Comparison of ENCODE assay signal across 26 cellular contexts in genomic region chr17:34566873-34567272, GRCh38. TPM values are rescaled to one million over a fixed set of nuclear protein-coding genes. Genes with fewer than 3 reads are reported as not detected.
DNase-seq lines count a peak whose midpoint lies in the region; ATAC-seq and TF ChIP-seq lines count a peak whose summit lies in the region.
"Had no signal": no experiment of that assay in that cellular context is flagged by ENCODE, and none has a peak within 500 bp of the region (broad histone marks: within the 10 kb centered on the region; RNA-seq: fewer than 3 reads in every experiment).

No MANE protein-coding gene starts in this region.

- TF ChIP-seq POLR2A in IMR-90 (IDR thresholded peaks at IDR 0.05; ENCODE audit: low read depth, low read length): no peak

- TF ChIP-seq RAD21 in IMR-90 (IDR thresholded peaks at IDR 0.05; ENCODE audit: low read length): no peak

- no TSS peak for BruUV-seq in IMR-90 (replicated peaks; lab: Mats Ljungman, UMichigan)

- no peak overlapping the region for H3K56ac ChIP-seq in IMR-90 (ENCODE audit: extremely low read depth, insufficient read depth, low read length)

- H2BK20ac ChIP-seq in IMR-90 (ENCODE audit: low read depth, low read length): no peak overlapping the region

- DNase-seq in IMR-90: no peak
- no peak for DNase-seq in neuronal stem cell (ENCODE audit: low spot score)
- peak; percentile 29 for DNase-seq in superior temporal gyrus (ENCODE audit: extremely low spot score)
- DNase-seq in stimulated activated naive CD4-positive, alpha-beta T cell (lab: John Stamatoyannopoulos, UW): no peak
- DNase-seq: 8988T; ACHN; BE2C; C1 segment of cervical spinal cord; CD4-positive, alpha-beta memory T cell; CD4-positive, CD25-positive, alpha-beta regulatory T cell; CD8-positive, alpha-beta memory T cell; COR-L47; DMS 273 treated with DMSO at 0.1 percent for 48 hours; DMS153; DMS53; DMS79; DND-41; EL; GDM1 had no signal

- CTCF ChIA-PET in IMR-90 (lab: Yijun Ruan, JAX): no interaction called here

- H3K27ac ChIP-seq in IMR-90 (ENCODE audit: insufficient read depth, low read length): no peak overlapping the region
- H3K27ac ChIP-seq in neuronal stem cell (replicated peaks; ENCODE audit: low read length): no peak overlapping the region
- H3K27ac ChIP-seq: BLaER1 had no signal

- H2AK9ac ChIP-seq in IMR-90 (replicated peaks; ENCODE audit: low read depth, low read length, poor library complexity): peak overlapping the region; percentile 28

- H2BK15ac ChIP-seq in IMR-90 (ENCODE audit: low read depth, low read length) (no peak overlapping the region), neuronal stem cell (ENCODE audit: low read length) (no peak overlapping the region)

- H2AK5ac ChIP-seq in IMR-90 (ENCODE audit: low read depth, low read length) (no peak overlapping the region), neuronal stem cell (ENCODE audit: low read depth, low read length) (no peak overlapping the region)

- POLR2A ChIA-PET in IMR-90 (lab: Charles Lee; ENCODE audit: unreplicated experiment): no interaction called here

- no peak overlapping the region for H3K9ac ChIP-seq in IMR-90 (ENCODE audit: low read depth, low read length)
- H3K9ac ChIP-seq in neuronal stem cell (ENCODE audit: low read depth, low read length, poor library complexity): no peak overlapping the region
- H3K9ac ChIP-seq: BLaER1 had no signal

- H3K79me1 ChIP-seq in IMR-90 (ENCODE audit: low read depth in 1 of 2, low read length in 2 of 2) (no peaks in the 10 kb centered on the region), neuronal stem cell (ENCODE audit: low read depth, low read length) (no peaks in the 10 kb centered on the region)

- H3K4me3 ChIP-seq in IMR-90 (ENCODE audit: insufficient read depth, low read depth, low read length) (no peak overlapping the region), neuronal stem cell (ENCODE audit: low read length in 2 of 2) (no peak overlapping the region)
- H3K4me3 ChIP-seq: BLaER1, GM12878 had no signal

- H3K4ac ChIP-seq in IMR-90 (ENCODE audit: low read depth, low read length) (no peak overlapping the region), neuronal stem cell (ENCODE audit: low read length) (no peak overlapping the region)

- no peak overlapping the region for H2BK12ac ChIP-seq in neuronal stem cell (ENCODE audit: low read length)

- H2BK5ac ChIP-seq in IMR-90 (ENCODE audit: low read depth, low read length, poor library complexity, severe bottlenecking): no peak overlapping the region
- H2BK5ac ChIP-seq in neuronal stem cell (ENCODE audit: low read length): no peak overlapping the region

- no peak overlapping the region for H3K4me2 ChIP-seq in IMR-90 (ENCODE audit: low read depth, low read length)
- no peak overlapping the region for H3K4me2 ChIP-seq in neuronal stem cell (ENCODE audit: insufficient read depth, low read length, poor library complexity, severe bottlenecking)
- H3K4me2 ChIP-seq: BLaER1 had no signal

- WGBS in IMR-90 (ENCODE audit: extremely low coverage in 2 of 2, insufficient read length in 1 of 2), 2 experiments: no CpG with 5 or more reads among the region's 2 CpGs
- WGBS in neuronal stem cell (ENCODE audit: extremely low coverage in 2 of 2, insufficient read length in 2 of 2, insufficient replicate concordance in 1 of 2), 2 donors: no CpG with 5 or more reads among the region's 2 CpGs

- H3K27me3 ChIP-seq in IMR-90 (ENCODE audit: control insufficient read depth, insufficient read depth, low read length) (no peaks in the 10 kb centered on the region; the same call in 1 of the 2 replicates), neuronal stem cell (ENCODE audit: control insufficient read depth in 3 of 3, insufficient read depth in 3 of 3, low read depth in 1 of 3, low read length in 3 of 3) (peaks cover 0 to 7% (median 0%) of the 10 kb centered on the region in 3 experiments)
- H3K27me3 ChIP-seq: BE2C, BLaER1 had no signal

- no peaks in the 10 kb centered on the region for H3K9me3 ChIP-seq in IMR-90 (ENCODE audit: control insufficient read depth, insufficient read depth, low read length)
- H3K9me3 ChIP-seq in neuronal stem cell (replicated peaks in 1 of 2; ENCODE audit: control insufficient read depth in 2 of 2, insufficient read depth in 1 of 2, low read depth in 1 of 2, low read length in 2 of 2): no peaks in the 10 kb centered on the region
- H3K9me3 ChIP-seq: BE2C, BLaER1 had no signal

- H4K91ac ChIP-seq in IMR-90 (ENCODE audit: insufficient read depth, low read depth, low read length) (no peak overlapping the region), neuronal stem cell (ENCODE audit: low read depth, low read length, poor library complexity) (no peak overlapping the region)

- TF ChIP-seq CTCF in IMR-90 (conservative IDR thresholded peaks at IDR 0.05; ENCODE audit: low read depth, low read length): no peak

- H4K8ac ChIP-seq in IMR-90 (ENCODE audit: low read depth in 2 of 2, low read length in 2 of 2) (no peak overlapping the region), neuronal stem cell (ENCODE audit: low read depth, low read length) (no peak overlapping the region)

- no peak overlapping the region for H3K18ac ChIP-seq in IMR-90 (ENCODE audit: low read depth, low read length)
- H3K18ac ChIP-seq in neuronal stem cell (ENCODE audit: low read length): peak overlapping the region; percentile 66

- H2AFZ ChIP-seq in IMR-90 (replicated peaks; ENCODE audit: low read length, poor library complexity) (no peak overlapping the region), neuronal stem cell (ENCODE audit: low read length) (no peak overlapping the region)

- no peaks in the 10 kb centered on the region for H4K20me1 ChIP-seq in IMR-90 (ENCODE audit: insufficient read depth, low read length)
- H4K20me1 ChIP-seq: BLaER1 had no signal

- no peaks in the 10 kb centered on the region for H3K36me3 ChIP-seq in IMR-90 (ENCODE audit: control insufficient read depth, insufficient read depth, low read length)
- no peaks in the 10 kb centered on the region for H3K36me3 ChIP-seq in neuronal stem cell (replicated peaks in 1 of 2; ENCODE audit: control insufficient read depth in 2 of 2, insufficient read depth in 2 of 2, low read length in 2 of 2)
- H3K36me3 ChIP-seq: BE2C, BLaER1 had no signal

- dilution Hi-C loops in IMR-90 (cut with HindIII; ENCODE audit: low sequenced_read_pairs, unreplicated experiment): no loop called here

- H3K23ac ChIP-seq in IMR-90 (ENCODE audit: low read depth, low read length) (no peak overlapping the region), neuronal stem cell (ENCODE audit: low read depth, low read length, poor library complexity) (no peak overlapping the region)

- intact Hi-C loops in IMR-90 (cut with micrococcal nuclease): no loop called here

- no peak overlapping the region for H4K5ac ChIP-seq in IMR-90 (ENCODE audit: low read depth, low read length)

- H2BK120ac ChIP-seq in IMR-90 (ENCODE audit: low read depth, low read length): no peak overlapping the region
- H2BK120ac ChIP-seq in neuronal stem cell (ENCODE audit: low read depth, low read length): no peak overlapping the region

- in situ Hi-C loops in IMR-90 (cut with MboI; ENCODE audit: low sequenced_read_pairs): no loop called here

- H3K14ac ChIP-seq in IMR-90 (replicated peaks; ENCODE audit: low read depth, low read length) (no peak overlapping the region), neuronal stem cell (ENCODE audit: low read length) (no peak overlapping the region)

- H3K4me1 ChIP-seq in IMR-90 (ENCODE audit: control insufficient read depth, insufficient read depth, low read length) (no peaks in the 10 kb centered on the region), neuronal stem cell (ENCODE audit: control insufficient read depth in 2 of 2, insufficient read depth in 1 of 2, low read depth in 1 of 2, low read length in 2 of 2) (peaks cover 0 to 12% of the 10 kb centered on the region in 2 donors)
- H3K4me1 ChIP-seq: BLaER1 had no signal

- ATAC-seq in IMR-90 (ENCODE audit: low read depth): no peak
- ATAC-seq in HG03460 (IDR thresholded peaks at IDR 0.05; ENCODE audit: unreplicated experiment): no peak
- ATAC-seq: GM12878 had no signal

- no peaks in the 10 kb centered on the region for H3K9me1 ChIP-seq in IMR-90 (ENCODE audit: insufficient read depth, low read length)

TF ChIP-seq in IMR-90, 13 proteins besides CTCF, POLR2A, EP300 and RAD21:
- no peak for TF ChIP-seq RFX5 (IDR thresholded peaks at IDR 0.05; ENCODE audit: low read depth, low read length)
- TF ChIP-seq MAZ (IDR thresholded peaks at IDR 0.05; ENCODE audit: borderline replicate concordance, low read depth, low read length): no peak
- no peak for TF ChIP-seq MXI1 (IDR thresholded peaks at IDR 0.05; ENCODE audit: borderline replicate concordance, low read depth, low read length)
- TF ChIP-seq BHLHE40 (IDR thresholded peaks at IDR 0.05; ENCODE audit: low read depth, low read length): no peak
- no peak for TF ChIP-seq ELK1 (IDR thresholded peaks at IDR 0.05; ENCODE audit: borderline replicate concordance, low read depth, low read length)
- no peak for TF ChIP-seq RCOR1 (IDR thresholded peaks at IDR 0.05; ENCODE audit: insufficient replicate concordance, low read length)
- no peak for TF ChIP-seq NFE2L2 (IDR thresholded peaks at IDR 0.05; ENCODE audit: low read depth, low read length)
- no peak for TF ChIP-seq USF2 (IDR thresholded peaks at IDR 0.05; ENCODE audit: low read depth, low read length)
- no peak for TF ChIP-seq CEBPB (IDR thresholded peaks at IDR 0.05; ENCODE audit: low read depth, low read length)

RNA-seq across cellular contexts. Expression of gene TMEM132E, which starts 12.5 kb away (rescaled TPM):
- total RNA-seq in IMR-90 (2012; rRNA removed): not detected in 2 replicates
- not detected in 2 replicates for polyA plus RNA-seq in IMR-90 (2012; rRNA removed)
- 0.01 TPM in 1 of 2 replicates, not detected in the other for polyA plus RNA-seq in IMR-90 (2012; cell fraction: cytosol; rRNA removed)
- 0.01 TPM in 1 of 2 replicates, not detected in the other for polyA plus RNA-seq in IMR-90 (2012; cell fraction: nucleus; rRNA removed; ENCODE audit: low replicate concordance)
- polyA plus RNA-seq in neuronal stem cell (2013, experiment 1 of 2): 0.29 TPM
- polyA plus RNA-seq in neuronal stem cell (2013, experiment 2 of 2): 0.25 TPM
- total RNA-seq: CD4-positive, CD25-positive, alpha-beta regulatory T cell; CD8-positive, alpha-beta memory T cell; Daoy; G401; GM12878 had no signal
- polyA plus RNA-seq: AG04450, CD14-positive monocyte, GM12878 had no signal
